14 cellular contexts compared by ENCODE assay signal in genomic region chr13:52348081-52348480, GRCh38. TPM values are rescaled to one million over a fixed set of nuclear protein-coding genes. Genes with fewer than 3 reads are reported as not detected.
DNase-seq lines count a peak whose midpoint lies in the region; ATAC-seq and TF ChIP-seq lines count a peak whose summit lies in the region.
"Had no signal": no experiment of that assay in that cellular context is flagged by ENCODE, and none has a peak within 500 bp of the region (broad histone marks: within the 10 kb centered on the region; RNA-seq: fewer than 3 reads in every experiment).

No MANE protein-coding gene starts in this region.

- POLR2A ChIA-PET in HEK293 (lab: Yijun Ruan, JAX), result no interaction called here

- no peaks in the 10 kb centered on the region for H3K36me3 Mint-ChIP-seq in brain

- H3K9me3 ChIP-seq in HEK293 (ENCODE audit: control insufficient read depth, insufficient read depth, low read depth, low read length), result no peaks in the 10 kb centered on the region

- peak; percentile 90 for DNase-seq in A172 (ENCODE audit: low spot score)
- DNase-seq in hepatic stellate cell (ENCODE audit: low spot score), result peak; percentile 73
- no peak for DNase-seq in effector CD8-positive, alpha-beta T cell (lab: John Stamatoyannopoulos, UW)
- DNase-seq in cerebellar nuclear complex (lab: John Stamatoyannopoulos, UW), result no peak
- DNase-seq: activated T-cell treated with anti-CD3 and anti-CD28 coated beads, Interleukin-2, amount 50 U/mL, for 1 hour; AML-193; H9; head of caudate nucleus; NCI-H1436 treated with DMSO at 0.1 percent for 48 hours had no signal

- CTCF ChIA-PET in HEK293 (lab: Yijun Ruan, JAX), result interaction anchor here (1.7 kb wide), 1 partner anchor 102 kb away, joined by 11 read pairs; the partner anchor contains the start of gene VPS36

- H3K27ac Mint-ChIP-seq in brain, result peak overlapping the region in 3 of 5 experiments; percentile 10 to 82 (median 57)
- H3K27ac Mint-ChIP-seq: H9 had no signal

- TF ChIP-seq CTCF in HEK293 (tag by site-specific recombination; IDR thresholded peaks at IDR 0.05) (no peak), brain (conservative IDR thresholded peaks at IDR 0.05) (no peak)

- no peak overlapping the region for H3K27ac ChIP-seq in HEK293 (ENCODE audit: extremely low read depth, low read depth, low read length)

- H3K4me1 ChIP-seq in HEK293 (ENCODE audit: control insufficient read depth, insufficient read depth, low read length), result no peaks in the 10 kb centered on the region

- H3K4me3 ChIP-seq in HEK293 (ENCODE audit: low read depth, low read length), result no peak overlapping the region
- H3K4me3 ChIP-seq: skin epidermis had no signal

- ATAC-seq in GM18498 (IDR thresholded peaks at IDR 0.05; ENCODE audit: unreplicated experiment) (no peak), GM18519 (IDR thresholded peaks at IDR 0.05; ENCODE audit: low FRiP score, unreplicated experiment) (no peak)

- H3K27me3 Mint-ChIP-seq in brain, result no peaks in the 10 kb centered on the region

- peak overlapping the region in 1 of 5 experiments; percentile 14 for H3K4me3 Mint-ChIP-seq in brain
- H3K4me3 Mint-ChIP-seq: H9 had no signal

- no peaks in the 10 kb centered on the region for H3K9me3 Mint-ChIP-seq in brain
- H3K9me3 Mint-ChIP-seq: H9 had no signal

- no peaks in the 10 kb centered on the region for H3K36me3 ChIP-seq in HEK293 (ENCODE audit: control insufficient read depth in 2 of 2, insufficient read depth in 1 of 2, low read length in 2 of 2)

- H3K4me1 Mint-ChIP-seq in brain, result peaks cover 6% of the 10 kb centered on the region
- H3K4me1 Mint-ChIP-seq: H9 had no signal

TF ChIP-seq in HEK293, 187 proteins besides CTCF, POLR2A, EP300 and RAD21:
- TF ChIP-seq ZNF146 (tag by site-specific recombination; IDR thresholded peaks at IDR 0.05), result no peak
- no peak for TF ChIP-seq SCRT1 (tag by site-specific recombination; IDR thresholded peaks at IDR 0.05; ENCODE audit: borderline replicate concordance)
- peak; percentile 47; the same call in 1 of the 2 replicates for TF ChIP-seq EGR2 (tag by site-specific recombination; IDR thresholded peaks at IDR 0.05; ENCODE audit: low read depth)
- TF ChIP-seq GLIS1 (tag by site-specific recombination; IDR thresholded peaks at IDR 0.05), result 0 out of 2 replicates have a peak, but pooled peaks have one; percentile 13
- TF ChIP-seq ZNF148 (tag by site-specific recombination; IDR thresholded peaks at IDR 0.05; ENCODE audit: borderline replicate concordance), result no peak
- no peak for TF ChIP-seq ZNF596 (tag by site-specific recombination; IDR thresholded peaks at IDR 0.05)
- no peak for TF ChIP-seq ZNF777 (tag by site-specific recombination; IDR thresholded peaks at IDR 0.05; ENCODE audit: borderline replicate concordance)
- TF ChIP-seq KLF9 (tag by site-specific recombination; IDR thresholded peaks at IDR 0.05; ENCODE audit: low read depth), result no peak
- no peak for TF ChIP-seq ZSCAN23 (tag by site-specific recombination; IDR thresholded peaks at IDR 0.05)
- TF ChIP-seq MEIS1 (CRISPR knock-in tag; IDR thresholded peaks at IDR 0.05; ENCODE audit: borderline replicate concordance), result no peak
- TF ChIP-seq ZFHX2 (tag by site-specific recombination; conservative IDR thresholded peaks at IDR 0.05), result peak; percentile 29; the same call in 1 of the 2 replicates

RNA-seq across cellular contexts. Expression of gene THSD1, which starts 57.9 kb away (rescaled TPM):
- 9.5 and 10.8 TPM in 2 replicates for total RNA-seq in A172 (2014; rRNA removed; shearing (Covaris generic))
- polyA plus RNA-seq in brain (ENCODE audit: insufficient read depth, low read depth, low replicate concordance), result 1.7 TPM

Comparison
In these comparisons a context has a peak if more than half of its experiments do, and no peak if none do; other contexts are left out.
1. DNase-seq: peak in A172 (single experiment) and hepatic stellate cell (single experiment); none in effector CD8-positive, alpha-beta T cell (single experiment) and cerebellar nuclear complex (0 of 2).